Comparison of ENCODE assay signal across 7 cellular contexts in the genomic region with DNA sequence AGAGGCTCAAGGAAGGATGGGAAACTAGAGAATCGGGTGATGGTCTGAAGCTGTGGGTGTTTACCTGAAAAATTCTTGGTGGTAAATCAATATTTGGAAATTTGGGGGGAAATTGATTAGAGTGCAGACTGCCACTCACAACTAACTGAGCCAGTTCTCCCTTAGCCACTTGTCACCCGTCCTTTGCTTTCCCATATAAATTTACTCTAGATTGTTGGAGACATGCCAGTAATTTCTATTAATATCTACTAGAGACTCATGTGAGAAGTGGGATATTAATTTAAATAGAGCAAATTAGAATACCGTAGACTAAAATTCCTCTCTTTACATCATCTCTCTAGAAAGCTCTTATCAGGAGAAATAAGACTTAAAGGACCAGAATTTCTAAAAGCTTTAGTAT.
"Had no signal": no experiment of that assay in that cellular context is flagged by ENCODE, and none has a peak within 500 bp of the region (broad histone marks: within the 10 kb centered on the region; RNA-seq: fewer than 3 reads in every experiment).

No MANE protein-coding gene starts in this region.

- H3K4me3 ChIP-seq: K562 had no signal

- H3K27ac ChIP-seq: HL-60 had no signal

- FAIRE-seq: HepG2, HTR-8/SVneo, K562 had no signal

- ATAC-seq: HepG2, K562 had no signal

- DNase-seq: IMR-90, KBM-7, KG1 had no signal
